Comparison of ENCODE assay signal across 16 cellular contexts in genomic region chr2:111642576-111643327, GRCh38.
DNase-seq lines count a peak whose midpoint lies in the region; TF ChIP-seq lines count a peak whose summit lies in the region.
"Had no signal": no experiment of that assay in that cellular context is flagged by ENCODE, and none has a peak within 500 bp of the region (broad histone marks: within the 10 kb centered on the region; RNA-seq: fewer than 3 reads in every experiment).

No MANE protein-coding gene starts in this region.

- WGBS in endodermal cell (ENCODE audit: insufficient coverage in 1 of 2, insufficient read length in 1 of 2), 2 experiments = 89 to 100% methylated on average over 1 to 2 of the region's 2 CpGs

- peak; percentile 89 for DNase-seq in KBM-7
- DNase-seq in OCI-LY7 (ENCODE audit: low spot score) = peak; percentile 38
- peak; percentile 12 for DNase-seq in pons (ENCODE audit: low spot score)
- DNase-seq in HFFc6 = no peak
- no peak for DNase-seq in hypothalamus (lab: John Stamatoyannopoulos, UW)
- no peak for DNase-seq in stimulated activated CD8-positive, alpha-beta memory T cell treated with anti-CD3 and anti-CD28 coated beads, Interleukin-4, amount 100 ng/mL, for 48 hours
- DNase-seq in endodermal cell = no peak
- DNase-seq: activated naive CD4-positive, alpha-beta T cell treated with Interleukin-2 at 50 U/mL for 16 hours; aorta; cerebellar nuclear complex; NCI-H187 treated with DMSO at 0.1 percent for 48 hours; NCI-H446 treated with DMSO at 0.1 percent for 48 hours; NK-92 treated with Interleukin-12 subunit alpha and Interleukin-12 subunit beta, amount 100 ng/mL, for 24 hours had no signal

- TF ChIP-seq CTCF in OCI-LY7 (conservative IDR thresholded peaks at IDR 0.05; ENCODE audit: low read length) = no peak
- no peak for TF ChIP-seq CTCF in HFFc6 (IDR thresholded peaks at IDR 0.05)
- no peak for TF ChIP-seq CTCF in endodermal cell (conservative IDR thresholded peaks at IDR 0.05)

- H3K27me3 Mint-ChIP-seq in dendritic cell treated with granulocyte-macrophage colony-stimulating factor and Interleukin-4, amounts not matched to agents 40 ng/mL and 50 ng/mL, for 4 days = no peaks in the 10 kb centered on the region
- H3K27me3 Mint-ChIP-seq in HFFc6 (ENCODE audit: insufficient read depth) (peaks cover 27% of the 10 kb centered on the region), endodermal cell (ENCODE audit: insufficient read depth) (peaks cover 1% of the 10 kb centered on the region)

- CTCF ChIA-PET in OCI-LY7 (lab: Charles Lee; ENCODE audit: unreplicated experiment) = interaction anchor here (0.6 kb wide), 1 partner anchor 35 kb away, joined by 3 read pairs; no protein-coding TSS in a partner anchor

- peaks cover 34% of the 10 kb centered on the region for H3K4me1 Mint-ChIP-seq in dendritic cell treated with granulocyte-macrophage colony-stimulating factor and Interleukin-4, amounts not matched to agents 40 ng/mL and 50 ng/mL, for 4 days (ENCODE audit: low read depth)
- H3K4me1 Mint-ChIP-seq in HFFc6 (ENCODE audit: low read depth) (no peaks in the 10 kb centered on the region), endodermal cell (peaks cover 10% of the 10 kb centered on the region)
- H3K4me1 Mint-ChIP-seq: neural crest cell had no signal

- no peak overlapping the region for H2AFZ ChIP-seq in OCI-LY7 (ENCODE audit: low read length)

- in situ Hi-C loops in KBM-7 (cut with MboI; ENCODE audit: low pct_unique_long_range_greater_than_20kb, low sequenced_read_pairs) = no loop called here

- no peaks in the 10 kb centered on the region for H3K27me3 ChIP-seq in endodermal cell (ENCODE audit: control insufficient read depth, insufficient read depth, low read length, poor library complexity, severe bottlenecking)

- intact Hi-C loops in OCI-LY7 (cut with micrococcal nuclease; ENCODE audit: unreplicated experiment) = no loop called here
- intact Hi-C loops in dendritic cell treated with granulocyte-macrophage colony-stimulating factor and Interleukin-4, amounts not matched to agents 40 ng/mL and 50 ng/mL, for 4 days (cut with micrococcal nuclease) = loop anchor here (5.0 kb wide), 1 partner anchor 60 kb away; no protein-coding TSS in a partner anchor

- BruUV-seq in OCI-LY7 (replicated peaks; lab: Mats Ljungman, UMichigan) = no TSS peak

- no peaks in the 10 kb centered on the region for H3K79me2 ChIP-seq in OCI-LY7 (ENCODE audit: insufficient read depth, low read depth, low read length)

- H3K9me3 Mint-ChIP-seq in dendritic cell treated with granulocyte-macrophage colony-stimulating factor and Interleukin-4, amounts not matched to agents 40 ng/mL and 50 ng/mL, for 4 days = peaks cover 16% of the 10 kb centered on the region
- peaks cover 17% of the 10 kb centered on the region for H3K9me3 Mint-ChIP-seq in HFFc6
- H3K9me3 Mint-ChIP-seq in endodermal cell = peaks cover 5% of the 10 kb centered on the region

- H3K9me3 ChIP-seq in OCI-LY7 (ENCODE audit: low read length) = peaks cover 19% of the 10 kb centered on the region
- peaks cover 5% of the 10 kb centered on the region for H3K9me3 ChIP-seq in endodermal cell (ENCODE audit: control insufficient read depth, low read length)

- no peaks in the 10 kb centered on the region for H3K9me2 ChIP-seq in OCI-LY7 (ENCODE audit: insufficient read depth, low read length)

- H3K27ac Mint-ChIP-seq in dendritic cell treated with granulocyte-macrophage colony-stimulating factor and Interleukin-4, amounts not matched to agents 40 ng/mL and 50 ng/mL, for 4 days = peak overlapping the region; percentile 76
- H3K27ac Mint-ChIP-seq in HFFc6 (no peak overlapping the region), endodermal cell (no peak overlapping the region)
- H3K27ac Mint-ChIP-seq: stimulated activated effector memory CD8-positive, alpha-beta T cell treated with anti-CD3 and anti-CD28 coated beads, Interleukin-12 subunit alpha, Interleukin-12 subunit beta, amount 100 ng/mL, for 72 hours had no signal

- H3K4me3 ChIP-seq in OCI-LY7 (ENCODE audit: low read depth, low read length, poor library complexity, severe bottlenecking) = no peak overlapping the region
- no peak overlapping the region for H3K4me3 ChIP-seq in endodermal cell (ENCODE audit: low read length)

- H3K4me1 ChIP-seq in OCI-LY7 (ENCODE audit: insufficient read depth, low read length, poor library complexity, severe bottlenecking) (peaks cover 24% of the 10 kb centered on the region), endodermal cell (ENCODE audit: control insufficient read depth, insufficient read depth, low read length) (no peaks in the 10 kb centered on the region)

- H3K27ac ChIP-seq in OCI-LY7 (ENCODE audit: low read depth, low read length, poor library complexity, severe bottlenecking) (no peak overlapping the region), endodermal cell (ENCODE audit: low read depth, low read length) (no peak overlapping the region)

- no peak overlapping the region for H3K4me3 Mint-ChIP-seq in dendritic cell treated with granulocyte-macrophage colony-stimulating factor and Interleukin-4, amounts not matched to agents 40 ng/mL and 50 ng/mL, for 4 days
- no peak overlapping the region for H3K4me3 Mint-ChIP-seq in HFFc6
- no peak overlapping the region for H3K4me3 Mint-ChIP-seq in endodermal cell
- H3K4me3 Mint-ChIP-seq: neural crest cell; stimulated activated effector memory CD8-positive, alpha-beta T cell treated with anti-CD3 and anti-CD28 coated beads, Interleukin-12 subunit alpha, Interleukin-12 subunit beta, amount 100 ng/mL, for 72 hours had no signal

- no peaks in the 10 kb centered on the region; the same call in 1 of the 2 replicates for H3K36me3 ChIP-seq in OCI-LY7 (ENCODE audit: insufficient read depth, low read length)
- H3K36me3 ChIP-seq in endodermal cell (ENCODE audit: control insufficient read depth, insufficient read depth, low read length) = no peaks in the 10 kb centered on the region

- H3K9ac ChIP-seq in endodermal cell (ENCODE audit: extremely low read depth, low read length, poor library complexity, severe bottlenecking) = no peak overlapping the region

- peaks cover 9% of the 10 kb centered on the region for H3K36me3 Mint-ChIP-seq in dendritic cell treated with granulocyte-macrophage colony-stimulating factor and Interleukin-4, amounts not matched to agents 40 ng/mL and 50 ng/mL, for 4 days (ENCODE audit: low read depth)
- H3K36me3 Mint-ChIP-seq in HFFc6 (ENCODE audit: low read depth) (peaks cover 14% of the 10 kb centered on the region), endodermal cell (ENCODE audit: low read depth) (no peaks in the 10 kb centered on the region)
- H3K36me3 Mint-ChIP-seq: stimulated activated effector memory CD8-positive, alpha-beta T cell treated with anti-CD3 and anti-CD28 coated beads, Interleukin-12 subunit alpha, Interleukin-12 subunit beta, amount 100 ng/mL, for 72 hours had no signal

- POLR2A ChIA-PET in OCI-LY7 (lab: Charles Lee) = no interaction called here

- H4K20me1 ChIP-seq in OCI-LY7 (ENCODE audit: insufficient read depth, low read length) = no peaks in the 10 kb centered on the region

- H3K4me2 ChIP-seq in OCI-LY7 (ENCODE audit: low read length) = no peak overlapping the region

Comparison
In these comparisons a context has a peak if more than half of its experiments do, and no peak if none do; other contexts are left out.
1. DNase-seq: peak in KBM-7 (single experiment), OCI-LY7 (single experiment) and pons (single experiment); none in HFFc6 (single experiment), hypothalamus (0 of 51), stimulated activated CD8-positive, alpha-beta memory T cell treated with anti-CD3 and anti-CD28 coated beads, Interleukin-4, amount 100 ng/mL, for 48 hours (single experiment) and endodermal cell (single experiment).